17 cellular contexts compared by ENCODE assay signal in genomic region chr11:18374956-18375355, GRCh38. TPM values are rescaled to one million over a fixed set of nuclear protein-coding genes. Genes with fewer than 3 reads are reported as not detected.
DNase-seq lines count a peak whose midpoint lies in the region; ATAC-seq and TF ChIP-seq lines count a peak whose summit lies in the region.
"Had no signal": no experiment of that assay in that cellular context is flagged by ENCODE, and none has a peak within 500 bp of the region (broad histone marks: within the 10 kb centered on the region; RNA-seq: fewer than 3 reads in every experiment).

No MANE protein-coding gene starts in this region.

- H3K9me3 Mint-ChIP-seq in glutamatergic neuron (ENCODE audit: unreplicated experiment), result no peaks in the 10 kb centered on the region
- no peaks in the 10 kb centered on the region for H3K9me3 Mint-ChIP-seq in osteocyte (ENCODE audit: unreplicated experiment)
- H3K9me3 Mint-ChIP-seq in WTC11, result no peaks in the 10 kb centered on the region
- H3K9me3 Mint-ChIP-seq in activated T-cell treated with anti-CD3 and anti-CD28 coated beads, Interleukin-2, amount 50 U/mL, for 72 hours, result no peaks in the 10 kb centered on the region
- H3K9me3 Mint-ChIP-seq: CD8-positive, alpha-beta memory T cell had no signal

- DNase-seq in NCI-H2171 treated with DMSO at 0.1 percent for 48 hours (lab: John Stamatoyannopoulos, UW) (peak; percentile 11), NCI-H2171 (lab: John Stamatoyannopoulos, UW) (no peak), glutamatergic neuron (no peak), osteocyte (ENCODE audit: extremely low spot score, unreplicated experiment) (peak; percentile 10), WTC11 (ENCODE audit: low spot score) (no peak)
- DNase-seq in activated T-cell treated with anti-CD3 and anti-CD28 coated beads, Interleukin-2, amount 50 U/mL, for 72 hours, result no peak
- DNase-seq: 8988T; AML-193; Caco-2; CD8-positive, alpha-beta memory T cell; DND-41; GF-D8; GM23248; IMR-90 had no signal

- H3K27me3 Mint-ChIP-seq in glutamatergic neuron (ENCODE audit: unreplicated experiment), result peaks cover 2% of the 10 kb centered on the region
- H3K27me3 Mint-ChIP-seq in osteocyte (ENCODE audit: unreplicated experiment), result no peaks in the 10 kb centered on the region
- no peaks in the 10 kb centered on the region for H3K27me3 Mint-ChIP-seq in WTC11 (ENCODE audit: low read depth)
- H3K27me3 Mint-ChIP-seq in activated T-cell treated with anti-CD3 and anti-CD28 coated beads, Interleukin-2, amount 50 U/mL, for 72 hours (ENCODE audit: low read depth), result no peaks in the 10 kb centered on the region
- H3K27me3 Mint-ChIP-seq: CD8-positive, alpha-beta memory T cell had no signal

- POLR2A ChIA-PET in WTC11 (lab: Charles Lee), result no interaction called here

- CTCF ChIA-PET in WTC11 (lab: Charles Lee), result no interaction called here

- H3K27ac Mint-ChIP-seq in glutamatergic neuron (ENCODE audit: unreplicated experiment) (peak overlapping the region; percentile 79), osteocyte (ENCODE audit: unreplicated experiment) (no peak overlapping the region), WTC11 (no peak overlapping the region)
- H3K27ac Mint-ChIP-seq in activated T-cell treated with anti-CD3 and anti-CD28 coated beads, Interleukin-2, amount 50 U/mL, for 72 hours, result no peak overlapping the region

- peaks cover 5% of the 10 kb centered on the region for H3K4me1 Mint-ChIP-seq in glutamatergic neuron (ENCODE audit: low read depth, unreplicated experiment)
- H3K4me1 Mint-ChIP-seq in osteocyte (ENCODE audit: unreplicated experiment), result no peaks in the 10 kb centered on the region
- H3K4me1 Mint-ChIP-seq in WTC11, result no peaks in the 10 kb centered on the region
- peaks cover 11% of the 10 kb centered on the region for H3K4me1 Mint-ChIP-seq in activated T-cell treated with anti-CD3 and anti-CD28 coated beads, Interleukin-2, amount 50 U/mL, for 72 hours (ENCODE audit: low read depth)
- H3K4me1 Mint-ChIP-seq: CD8-positive, alpha-beta memory T cell had no signal

- H3K36me3 Mint-ChIP-seq in glutamatergic neuron (ENCODE audit: unreplicated experiment) (no peaks in the 10 kb centered on the region), osteocyte (ENCODE audit: unreplicated experiment) (peaks cover 4% of the 10 kb centered on the region), WTC11 (no peaks in the 10 kb centered on the region)
- H3K36me3 Mint-ChIP-seq in activated T-cell treated with anti-CD3 and anti-CD28 coated beads, Interleukin-2, amount 50 U/mL, for 72 hours (ENCODE audit: insufficient read depth in 2 of 2), result no peaks in the 10 kb centered on the region

- no peak for ATAC-seq in GM18498 (IDR thresholded peaks at IDR 0.05; ENCODE audit: unreplicated experiment)
- ATAC-seq in WTC11, result no peak
- no peak for ATAC-seq in activated T-cell treated with anti-CD3 and anti-CD28 coated beads, Interleukin-2, amount 50 U/mL, for 72 hours (replicated peaks in 1 of 2)
- ATAC-seq: HCT116 had no signal

- H3K4me3 Mint-ChIP-seq in glutamatergic neuron (ENCODE audit: unreplicated experiment) (no peak overlapping the region), osteocyte (ENCODE audit: unreplicated experiment) (no peak overlapping the region), WTC11 (no peak overlapping the region)
- H3K4me3 Mint-ChIP-seq in activated T-cell treated with anti-CD3 and anti-CD28 coated beads, Interleukin-2, amount 50 U/mL, for 72 hours, result no peak overlapping the region
- H3K4me3 Mint-ChIP-seq: CD8-positive, alpha-beta memory T cell had no signal

- TF ChIP-seq CTCF in glutamatergic neuron (IDR thresholded peaks at IDR 0.05; ENCODE audit: partially characterized antibody, unreplicated experiment) (no peak), osteocyte (IDR thresholded peaks at IDR 0.05) (no peak), WTC11 (IDR thresholded peaks at IDR 0.05) (no peak)

TF ChIP-seq in WTC11, 78 proteins besides CTCF, POLR2A, EP300 and RAD21 (continues in another document):
- no peak for TF ChIP-seq FOXK1 (CRISPR knock-in tag; IDR thresholded peaks at IDR 0.05)
- TF ChIP-seq GABPB1 (CRISPR knock-in tag; IDR thresholded peaks at IDR 0.05), result no peak
- no peak for TF ChIP-seq ZNF219 (CRISPR knock-in tag; IDR thresholded peaks at IDR 0.05; ENCODE audit: borderline replicate concordance)
- no peak for TF ChIP-seq FOXP4 (CRISPR knock-in tag; IDR thresholded peaks at IDR 0.05)
- no peak for TF ChIP-seq ELF4 (CRISPR knock-in tag; IDR thresholded peaks at IDR 0.05; ENCODE audit: low read depth)
- no peak for TF ChIP-seq PREB (CRISPR knock-in tag; IDR thresholded peaks at IDR 0.05; ENCODE audit: borderline replicate concordance)
- no peak for TF ChIP-seq SMAD3 (CRISPR knock-in tag; IDR thresholded peaks at IDR 0.05; ENCODE audit: borderline replicate concordance)
- TF ChIP-seq MYBL2 (CRISPR knock-in tag; IDR thresholded peaks at IDR 0.05), result no peak
- TF ChIP-seq E2F1 (CRISPR knock-in tag; IDR thresholded peaks at IDR 0.05), result no peak
- TF ChIP-seq ATF6 (CRISPR knock-in tag; IDR thresholded peaks at IDR 0.05), result no peak
- no peak for TF ChIP-seq TEAD4 (CRISPR knock-in tag; IDR thresholded peaks at IDR 0.05)
- TF ChIP-seq ZMAT4 (CRISPR knock-in tag; IDR thresholded peaks at IDR 0.05), result no peak

RNA-seq across cellular contexts. Expression of gene LDHA, which starts 19.4 kb away (rescaled TPM):
- total RNA-seq in glutamatergic neuron (ENCODE audit: unreplicated experiment) (112 TPM), osteocyte (485 and 491 TPM in 2 replicates), WTC11 (2021) (644 to 1,009 TPM (median 1,007 TPM) in 3 replicates)
- total RNA-seq in activated T-cell treated with anti-CD3 and anti-CD28 coated beads, Interleukin-2, amount 50 U/mL, for 72 hours, result 100 to 1,000 TPM; 629 to 665 TPM

RNA-seq across cellular contexts. Expression of gene LDHC, which starts 37.2 kb away (rescaled TPM):
- not detected for total RNA-seq in glutamatergic neuron (ENCODE audit: unreplicated experiment)
- total RNA-seq in osteocyte, result not detected in 2 replicates
- 0.27 TPM in 1 of 3 replicates, not detected in the others for total RNA-seq in WTC11 (2021)
- total RNA-seq in activated T-cell treated with anti-CD3 and anti-CD28 coated beads, Interleukin-2, amount 50 U/mL, for 72 hours, result not detected
- total RNA-seq: Caco-2; CD8-positive, alpha-beta memory T cell; GM23248; HT-29; IMR-90 had no signal

RNA-seq across cellular contexts. Expression of gene GTF2H1, which starts 52.6 kb away (rescaled TPM):
- total RNA-seq in glutamatergic neuron (ENCODE audit: unreplicated experiment) (26.5 TPM), osteocyte (91.1 and 95.1 TPM in 2 replicates), WTC11 (2021) (21.0 to 24.1 TPM (median 23.0 TPM) in 3 replicates)
- total RNA-seq in activated T-cell treated with anti-CD3 and anti-CD28 coated beads, Interleukin-2, amount 50 U/mL, for 72 hours, result 10 to 100 TPM; 43.5 to 47.4 TPM

RNA-seq across cellular contexts. Expression of gene HPS5, which starts 53.0 kb away (rescaled TPM):
- total RNA-seq in glutamatergic neuron (ENCODE audit: unreplicated experiment), result 17.9 TPM
- 68.9 and 76.3 TPM in 2 replicates for total RNA-seq in osteocyte
- total RNA-seq in WTC11 (2021), result 14.9 to 15.3 TPM (median 15.0 TPM) in 3 replicates
- 10 to 100 TPM; 18.7 to 22.2 TPM for total RNA-seq in activated T-cell treated with anti-CD3 and anti-CD28 coated beads, Interleukin-2, amount 50 U/mL, for 72 hours

Comparison
In these comparisons a context has a peak if more than half of its experiments do, and no peak if none do; other contexts are left out.
1. DNase-seq: peak in NCI-H2171 treated with DMSO at 0.1 percent for 48 hours (single experiment) and osteocyte (single experiment); none in NCI-H2171 (single experiment), glutamatergic neuron (single experiment), WTC11 (single experiment) and activated T-cell treated with anti-CD3 and anti-CD28 coated beads, Interleukin-2, amount 50 U/mL, for 72 hours (0 of 2).